ENCODE assay signal across 8 cellular contexts in the genomic region with DNA sequence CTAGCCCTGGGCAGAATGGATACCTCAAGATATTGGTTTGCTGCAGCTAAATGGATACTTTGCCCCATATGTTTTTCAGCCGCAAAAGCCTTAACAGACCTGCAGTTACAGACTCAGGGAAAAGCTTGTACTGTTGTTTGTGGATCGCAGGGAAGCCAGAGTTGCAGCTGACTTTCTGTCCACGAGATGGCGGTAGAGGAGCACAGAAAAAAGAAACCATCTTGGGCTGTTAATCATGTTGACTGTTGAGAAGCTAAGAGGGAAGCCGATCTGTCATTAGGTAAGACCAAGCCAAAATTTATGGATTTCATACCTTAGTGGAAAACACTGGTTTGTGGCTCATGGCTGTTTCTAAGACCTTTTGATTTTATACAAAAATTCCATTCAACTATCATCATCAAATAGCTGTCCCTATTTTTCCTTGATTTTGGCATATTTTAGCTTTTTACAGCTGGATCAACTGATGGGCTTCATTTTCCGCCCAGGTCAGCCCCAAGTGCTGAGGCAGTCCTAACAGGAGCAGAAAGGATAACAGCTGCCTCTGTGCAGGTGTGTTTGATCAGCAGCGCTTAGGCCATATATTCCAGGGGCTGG.
DNase-seq lines count a peak whose midpoint lies in the region; ATAC-seq, FAIRE-seq and TF ChIP-seq lines count a peak whose summit lies in the region.

No MANE protein-coding gene starts in this region.

- no TSS peak for BruUV-seq in HepG2 (replicated peaks; lab: Mats Ljungman, UMichigan)

- peak; percentile 72 for FAIRE-seq in HepG2 (lab: Jason Lieb, UNC)

- POLR2A ChIA-PET in AG04450 (lab: Yijun Ruan, JAX) (interaction anchor here (0.6 to 1.2 kb wide), 2 partner anchors 380 to 415 kb away, joined by 3 to 5 read pairs; a partner anchor contains a TSS), HepG2 (lab: Yijun Ruan, JAX) (no interaction called here)

- TF ChIP-seq CTCF in AG04450 (IDR thresholded peaks at IDR 0.05; ENCODE audit: low read depth, low read length) (peak; percentile 98), chondrocyte (IDR thresholded peaks at IDR 0.05) (peak; percentile 93), HepG2 (CRISPR knock-in tag; IDR thresholded peaks at IDR 0.05) (peak; percentile 87)

- TF ChIP-seq EP300 in HepG2 (IDR thresholded peaks at IDR 0.05; ENCODE audit: low read depth in 2 of 2, low read length in 2 of 2) (no peak), HepG2 (CRISPR knock-in tag; IDR thresholded peaks at IDR 0.05; ENCODE audit: borderline replicate concordance) (no peak)

- in situ Hi-C loops in HepG2 (cut with HindIII; ENCODE audit: extremely low pct_ligation_motif_present, low pct_unique_long_range_greater_than_20kb) = loop anchor here (5.0 kb wide), 1 partner anchor 422 kb away; no protein-coding TSS in a partner anchor

- intact Hi-C loops in HepG2 (cut with micrococcal nuclease; ENCODE audit: unreplicated experiment) = loop anchor here (1.0 to 5.0 kb wide), 2 partner anchors 307 to 443 kb away; no protein-coding TSS in a partner anchor

- no peaks in the 10 kb centered on the region for H3K36me3 Mint-ChIP-seq in chondrocyte (ENCODE audit: low read depth)

- H3K9me3 ChIP-seq in AG04450 (ENCODE audit: control insufficient read depth, insufficient read depth, low read length) (no peaks in the 10 kb centered on the region), HepG2 (ENCODE audit: low read length) (no peaks in the 10 kb centered on the region)

- no peak overlapping the region for H3K9ac ChIP-seq in HepG2 (ENCODE audit: insufficient read depth, low read depth, low read length)

- no peak overlapping the region for H2AFZ ChIP-seq in HepG2 (ENCODE audit: low read length)

- H3K4me1 ChIP-seq in HepG2 (ENCODE audit: insufficient read depth, low read length) = no peaks in the 10 kb centered on the region

- H3K4me3 ChIP-seq in AG04450 (ENCODE audit: low read depth, low read length) (no peak overlapping the region), HepG2 (replicated peaks in 1 of 3; ENCODE audit: insufficient read depth in 1 of 3, low read depth in 2 of 3, low read length in 3 of 3) (no peak overlapping the region)

- peak; percentile 42 for DNase-seq in AG04450 (ENCODE audit: low read depth, low spot score)
- peak; percentile 33 for DNase-seq in NCI-H446 treated with DMSO at 0.1 percent for 48 hours (lab: John Stamatoyannopoulos, UW)
- peak; percentile 63 for DNase-seq in activated CD4-positive, alpha-beta T cell treated with anti-CD3 and anti-CD28 coated beads for 1 hour
- DNase-seq in chondrocyte (ENCODE audit: low spot score) = no peak
- peak; percentile 51 for DNase-seq in HepG2 (ENCODE audit: low spot score)
- peak; percentile 55 to 70 (median 62) for DNase-seq in stimulated activated CD4-positive, alpha-beta T cell treated with anti-CD3 and anti-CD28 coated beads, TNF-alpha, amount 100 ng/mL, for 24 hours (ENCODE audit: low read depth in 3 of 3)

- H3K27me3 ChIP-seq in AG04450 (ENCODE audit: control insufficient read depth, insufficient read depth, low read length) (no peaks in the 10 kb centered on the region), HepG2 (ENCODE audit: control insufficient read depth in 1 of 2, insufficient read depth in 2 of 2, low read length in 2 of 2) (no peaks in the 10 kb centered on the region)

- no peaks in the 10 kb centered on the region for H3K36me3 ChIP-seq in HepG2 (replicated peaks in 1 of 2; ENCODE audit: control insufficient read depth in 1 of 2, insufficient read depth in 2 of 2, low read length in 2 of 2)

- no peak for TF ChIP-seq POLR2A in HepG2 (IDR thresholded peaks at IDR 0.05; ENCODE audit: insufficient read depth in 1 of 2, low read depth in 2 of 2, low read length in 2 of 2)

- peaks cover 20% of the 10 kb centered on the region for H3K27me3 Mint-ChIP-seq in chondrocyte (ENCODE audit: low read depth)

- ATAC-seq in GM18520 (IDR thresholded peaks at IDR 0.05; ENCODE audit: unreplicated experiment) = peak; percentile 45
- peak; percentile 52 for ATAC-seq in HG03280 (IDR thresholded peaks at IDR 0.05; ENCODE audit: unreplicated experiment)
- peak; percentile 88 for ATAC-seq in HepG2

- H3K4me1 Mint-ChIP-seq in chondrocyte (ENCODE audit: low read depth) = peaks cover 12% of the 10 kb centered on the region

- no peaks in the 10 kb centered on the region for H4K20me1 ChIP-seq in HepG2 (ENCODE audit: insufficient read depth, low read length)

- H3K9me3 Mint-ChIP-seq in chondrocyte (ENCODE audit: low read depth) = no peaks in the 10 kb centered on the region

- H3K4me2 ChIP-seq in HepG2 (ENCODE audit: low read depth, low read length) = no peak overlapping the region

- no peak overlapping the region for H3K27ac Mint-ChIP-seq in chondrocyte (ENCODE audit: unreplicated experiment)

- TF ChIP-seq RAD21 in HepG2 (CRISPR knock-in tag; IDR thresholded peaks at IDR 0.05) = peak; percentile 62; the same call in 1 of the 2 replicates

- H3K79me2 ChIP-seq in HepG2 (ENCODE audit: insufficient read depth, low read length) = no peaks in the 10 kb centered on the region

- no peak overlapping the region for H3K27ac ChIP-seq in AG04450 (ENCODE audit: low read depth, low read length)
- no peak overlapping the region for H3K27ac ChIP-seq in HepG2 (ENCODE audit: extremely low read length, insufficient read depth, low read length)

- H3K4me3 Mint-ChIP-seq in chondrocyte (ENCODE audit: unreplicated experiment) = no peak overlapping the region

- 17% methylated on average over 7 of the region's 7 CpGs for WGBS in HepG2 (ENCODE audit: low lambda C conversion rate)

- CTCF ChIA-PET in AG04450 (lab: Charles Lee) (interaction anchor here (0.5 to 15.4 kb wide), 100 partner anchors 9 to 637 kb away, joined by 3 to 821 read pairs (median 5); a partner anchor contains a TSS), HepG2 (lab: Yijun Ruan, JAX; ENCODE audit: low intra/inter-chr PET ratio, low total read pairs) (interaction anchor here (1.2 to 1.8 kb wide), 3 partner anchors 307 to 420 kb away, joined by 4 to 5 read pairs (median 4); no protein-coding TSS in a partner anchor)

TF ChIP-seq in HepG2, 621 proteins besides CTCF, POLR2A, EP300 and RAD21:
- TF ChIP-seq HOXA5 (CRISPR knock-in tag; IDR thresholded peaks at IDR 0.05) = 0 out of 2 replicates have a peak, but pooled peaks have one; percentile 36
- no peak for TF ChIP-seq YEATS4 (CRISPR knock-in tag; IDR thresholded peaks at IDR 0.05; ENCODE audit: borderline replicate concordance)
- peak; percentile 24 for TF ChIP-seq YY1 (IDR thresholded peaks at IDR 0.05; ENCODE audit: insufficient read depth, insufficient replicate concordance, low read depth, low read length)
- no peak for TF ChIP-seq ZNF772 (CRISPR knock-in tag; IDR thresholded peaks at IDR 0.05)
- TF ChIP-seq ZNF33A (CRISPR knock-in tag; IDR thresholded peaks at IDR 0.05; ENCODE audit: borderline replicate concordance) = peak; percentile 48; the same call in 1 of the 2 replicates
- peak; percentile 82 for TF ChIP-seq SMC3 (IDR thresholded peaks at IDR 0.05; ENCODE audit: low read length)
- no peak for TF ChIP-seq ZNF550 (CRISPR knock-in tag; IDR thresholded peaks at IDR 0.05; ENCODE audit: borderline replicate concordance)
- TF ChIP-seq STAG1 (CRISPR knock-in tag; IDR thresholded peaks at IDR 0.05) = peak; percentile 86
- TF ChIP-seq, protein P1, sequence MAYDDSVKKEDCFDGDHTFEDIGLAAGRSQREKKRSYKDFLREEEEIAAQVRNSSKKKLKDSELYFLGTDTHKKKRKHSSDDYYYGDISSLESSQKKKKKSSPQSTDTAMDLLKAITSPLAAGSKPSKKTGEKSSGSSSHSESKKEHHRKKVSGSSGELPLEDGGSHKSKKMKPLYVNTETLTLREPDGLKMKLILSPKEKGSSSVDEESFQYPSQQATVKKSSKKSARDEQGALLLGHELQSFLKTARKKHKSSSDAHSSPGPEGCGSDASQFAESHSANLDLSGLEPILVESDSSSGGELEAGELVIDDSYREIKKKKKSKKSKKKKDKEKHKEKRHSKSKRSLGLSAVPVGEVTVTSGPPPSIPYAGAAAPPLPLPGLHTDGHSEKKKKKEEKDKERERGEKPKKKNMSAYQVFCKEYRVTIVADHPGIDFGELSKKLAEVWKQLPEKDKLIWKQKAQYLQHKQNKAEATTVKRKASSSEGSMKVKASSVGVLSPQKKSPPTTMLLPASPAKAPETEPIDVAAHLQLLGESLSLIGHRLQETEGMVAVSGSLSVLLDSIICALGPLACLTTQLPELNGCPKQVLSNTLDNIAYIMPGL (CRISPR knock-in tag; IDR thresholded peaks at IDR 0.05; ENCODE audit: borderline replicate concordance in 1 of 2, low read depth in 1 of 2) = 0 out of 4 replicates have a peak, but pooled peaks of 1 of the 2 experiments have one; percentile 30
TF ChIP-seq in HepG2: peak in this region for 6.
